ENCODE assay signal across 24 cellular contexts in genomic region chr16:66429290-66429962, GRCh38. TPM values are rescaled to one million over a fixed set of nuclear protein-coding genes. Genes with fewer than 3 reads are reported as not detected.
DNase-seq lines count a peak whose midpoint lies in the region; ATAC-seq and TF ChIP-seq lines count a peak whose summit lies in the region.
"Had no signal": no experiment of that assay in that cellular context is flagged by ENCODE, and none has a peak within 500 bp of the region (broad histone marks: within the 10 kb centered on the region; RNA-seq: fewer than 3 reads in every experiment).

No MANE protein-coding gene starts in this region.

- peak; percentile 57 for DNase-seq in 8988T
- DNase-seq in astrocyte of the spinal cord (ENCODE audit: low read depth, low spot score) = no peak
- no peak for DNase-seq in mesenchymal stem cell
- no peak for DNase-seq in CD1c-positive myeloid dendritic cell (ENCODE audit: extremely low spot score)
- no peak for DNase-seq in foreskin fibroblast
- DNase-seq in naive thymus-derived CD8-positive, alpha-beta T cell = no peak
- no peak for DNase-seq in dedifferentiated amniotic fluid mesenchymal stem cell (ENCODE audit: extremely low spot score)
- DNase-seq: activated CD4-positive, alpha-beta T cell treated with anti-CD3 and anti-CD28 coated beads for 48 hours; activated naive CD4-positive, alpha-beta T cell treated with Interleukin-2 at 50 U/mL for 16 hours; aorta; CD8-positive, alpha-beta memory T cell; EL; left ventricle myocardium inferior; MV-4-11; NCI-H187 treated with DMSO at 0.1 percent for 48 hours; NCI-H510A treated with DMSO at 0.1 percent for 48 hours; PC-9; sigmoid colon; stimulated activated CD4-positive, alpha-beta T cell treated with anti-CD3 and anti-CD28 coated beads, Interleukin-2, amount 100 ng/mL, for 24 hours; stimulated activated naive CD8-positive, alpha-beta T cell treated with anti-CD3 and anti-CD28 coated beads, Interleukin-15, amount 100 ng/mL, for 72 hours; trophoblast cell had no signal

- no peak overlapping the region for H3K9ac ChIP-seq in mesenchymal stem cell (ENCODE audit: low read length)

- H2BK12ac ChIP-seq in mesenchymal stem cell (ENCODE audit: low read length in 2 of 2) = no peak overlapping the region

- peaks cover 13 to 44% of the 10 kb centered on the region in 2 experiments for H3K27me3 ChIP-seq in mesenchymal stem cell (ENCODE audit: control insufficient read depth in 1 of 2, insufficient read depth in 1 of 2, low read length in 2 of 2)

- no peak overlapping the region for H3K23ac ChIP-seq in mesenchymal stem cell (ENCODE audit: low read length in 2 of 2)

- H3K27ac ChIP-seq in mesenchymal stem cell (ENCODE audit: low read length, poor library complexity, severe bottlenecking) = no peak overlapping the region
- H3K27ac ChIP-seq: left ventricle myocardium inferior, PC-9, sigmoid colon had no signal

- no peak overlapping the region for H2AFZ ChIP-seq in mesenchymal stem cell (ENCODE audit: low read depth, low read length)
- H2AFZ ChIP-seq: PC-9 had no signal

- peaks cover 0 to 2% (median 0%) of the 10 kb centered on the region in 9 donors for H3K9me3 Mint-ChIP-seq in naive thymus-derived CD8-positive, alpha-beta T cell
- H3K9me3 Mint-ChIP-seq: CD8-positive, alpha-beta memory T cell; stimulated activated naive CD8-positive, alpha-beta T cell treated with anti-CD3 and anti-CD28 coated beads, Interleukin-15, amount 100 ng/mL, for 72 hours had no signal

- no peaks in the 10 kb centered on the region for H3K9me3 ChIP-seq in mesenchymal stem cell (ENCODE audit: control insufficient read depth, low read length)
- H3K9me3 ChIP-seq: left ventricle myocardium inferior, sigmoid colon had no signal

- H2BK120ac ChIP-seq in mesenchymal stem cell (ENCODE audit: low read depth, low read length) = no peak overlapping the region

- H3K18ac ChIP-seq in mesenchymal stem cell (ENCODE audit: low read depth in 1 of 2, low read length in 2 of 2) = no peak overlapping the region

- peaks cover 0 to 2% (median 0%) of the 10 kb centered on the region in 3 donors for H3K36me3 Mint-ChIP-seq in naive thymus-derived CD8-positive, alpha-beta T cell
- H3K36me3 Mint-ChIP-seq: CD8-positive, alpha-beta memory T cell had no signal

- H3K4me2 ChIP-seq in mesenchymal stem cell (ENCODE audit: low read length, poor library complexity, severe bottlenecking) = no peak overlapping the region
- H3K4me2 ChIP-seq: PC-9 had no signal

- H3K79me1 ChIP-seq in mesenchymal stem cell (replicated peaks; ENCODE audit: low read length, poor library complexity, severe bottlenecking) = peaks cover 12% of the 10 kb centered on the region

- peak overlapping the region in 1 of 10 donors; percentile 68 for H3K27ac Mint-ChIP-seq in naive thymus-derived CD8-positive, alpha-beta T cell
- H3K27ac Mint-ChIP-seq: stimulated activated naive CD8-positive, alpha-beta T cell treated with anti-CD3 and anti-CD28 coated beads, Interleukin-15, amount 100 ng/mL, for 72 hours had no signal

- no peak for ATAC-seq in naive thymus-derived CD8-positive, alpha-beta T cell
- ATAC-seq: K562; stimulated activated naive CD8-positive, alpha-beta T cell treated with anti-CD3 and anti-CD28 coated beads, Interleukin-15, amount 100 ng/mL, for 72 hours had no signal

- peak; percentile 8 for TF ChIP-seq CTCF in GM12873 (IDR thresholded peaks at IDR 0.05; ENCODE audit: insufficient read depth, low read depth, low read length, missing control alignments)
- TF ChIP-seq CTCF in astrocyte of the spinal cord (IDR thresholded peaks at IDR 0.05; ENCODE audit: low read depth, low read length) = peak; percentile 16
- TF ChIP-seq CTCF in foreskin fibroblast (IDR thresholded peaks at IDR 0.05; ENCODE audit: low read depth, low read length) = no peak

- H3K14ac ChIP-seq in mesenchymal stem cell (ENCODE audit: low read length in 2 of 2) = no peak overlapping the region

- H3K4me3 ChIP-seq in astrocyte of the spinal cord (ENCODE audit: low read depth, low read length) (no peak overlapping the region), mesenchymal stem cell (ENCODE audit: insufficient read depth in 1 of 2, low read depth in 1 of 2, low read length in 2 of 2) (no peak overlapping the region), foreskin fibroblast (ENCODE audit: low read depth in 1 of 2, low read length in 2 of 2) (no peak overlapping the region)
- H3K4me3 ChIP-seq: K562, left ventricle myocardium inferior, PC-9, sigmoid colon had no signal

- H2BK5ac ChIP-seq in mesenchymal stem cell (ENCODE audit: low read depth, low read length, poor library complexity, severe bottlenecking) = no peak overlapping the region

- H3K4ac ChIP-seq in mesenchymal stem cell (ENCODE audit: low read depth in 1 of 2, low read length in 2 of 2) = no peak overlapping the region

- in situ Hi-C loops in astrocyte of the spinal cord (cut with HindIII; ENCODE audit: low sequenced_read_pairs) = no loop called here

- H2AK5ac ChIP-seq in mesenchymal stem cell (ENCODE audit: low read length, severe bottlenecking) = peak overlapping the region; percentile 19

- peaks cover 2 to 12% (median 10%) of the 10 kb centered on the region in 4 donors for H3K4me1 Mint-ChIP-seq in naive thymus-derived CD8-positive, alpha-beta T cell

- H4K91ac ChIP-seq in mesenchymal stem cell (ENCODE audit: low read length) = no peak overlapping the region

- POLR2A ChIA-PET in naive thymus-derived CD8-positive, alpha-beta T cell (lab: Charles Lee) = no interaction called here

- H3K36me3 ChIP-seq in mesenchymal stem cell (ENCODE audit: control insufficient read depth in 1 of 2, insufficient read depth in 2 of 2, low read depth in 1 of 2, low read length in 2 of 2) = peaks cover 0 to 7% of the 10 kb centered on the region in 2 experiments
- H3K36me3 ChIP-seq: left ventricle myocardium inferior, sigmoid colon had no signal

- no peak overlapping the region for H4K8ac ChIP-seq in mesenchymal stem cell (ENCODE audit: low read length)

- WGBS in mesenchymal stem cell = 40% methylated on average over 8 of the region's 9 CpGs

- H3K4me3 Mint-ChIP-seq in naive thymus-derived CD8-positive, alpha-beta T cell = peak overlapping the region in 3 of 10 donors; percentile 15 to 72 (median 45)
- H3K4me3 Mint-ChIP-seq: stimulated activated naive CD8-positive, alpha-beta T cell treated with anti-CD3 and anti-CD28 coated beads, Interleukin-15, amount 100 ng/mL, for 72 hours had no signal

- H2BK15ac ChIP-seq in mesenchymal stem cell (ENCODE audit: low read depth, poor library complexity, severe bottlenecking) = no peak overlapping the region

- peaks cover 29 to 85% (median 57%) of the 10 kb centered on the region in 5 donors for H3K27me3 Mint-ChIP-seq in naive thymus-derived CD8-positive, alpha-beta T cell

- peaks cover 44% of the 10 kb centered on the region for H3K4me1 ChIP-seq in mesenchymal stem cell (ENCODE audit: control insufficient read depth, insufficient read depth, low read depth, low read length)

RNA-seq across cellular contexts. Expression of gene BEAN1, which starts 2.3 kb away (rescaled TPM):
- 0.10 TPM for polyA plus RNA-seq in mesenchymal stem cell (2013, experiment 1 of 2)
- 0.07 TPM for polyA plus RNA-seq in mesenchymal stem cell (2013, experiment 2 of 2)
- not detected for total RNA-seq in naive thymus-derived CD8-positive, alpha-beta T cell
- polyA plus RNA-seq in naive thymus-derived CD8-positive, alpha-beta T cell = not detected
- total RNA-seq: CD8-positive, alpha-beta memory T cell; K562; SK-MEL-5 had no signal
- polyA plus RNA-seq: K562 had no signal
